9 cellular contexts compared by ENCODE assay signal in the genomic region with DNA sequence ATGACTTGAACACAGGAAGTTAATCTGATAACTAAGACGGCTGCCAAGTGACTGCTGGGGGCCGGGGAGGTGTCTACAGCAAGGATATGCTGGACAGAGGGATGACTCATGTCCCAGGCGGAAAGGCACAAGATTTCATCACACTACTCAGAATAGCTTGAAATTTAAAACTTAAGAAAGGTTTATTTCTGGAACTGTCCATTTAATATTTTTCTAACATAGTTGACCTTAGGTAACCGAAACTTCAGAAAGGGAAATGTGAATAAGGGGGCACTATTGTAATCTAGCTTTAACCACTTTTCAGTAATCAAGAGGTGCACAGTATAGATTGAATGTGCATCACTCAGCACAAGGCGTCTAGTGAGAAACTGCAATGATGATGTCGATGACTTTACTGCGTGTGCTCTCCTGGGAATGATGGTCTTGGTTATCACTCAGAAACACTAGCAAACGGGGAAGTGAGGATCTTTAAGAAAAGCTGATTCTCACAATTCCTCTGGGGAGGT.
DNase-seq lines count a peak whose midpoint lies in the region; ATAC-seq and TF ChIP-seq lines count a peak whose summit lies in the region.
"Had no signal": no experiment of that assay in that cellular context is flagged by ENCODE, and none has a peak within 500 bp of the region (broad histone marks: within the 10 kb centered on the region; RNA-seq: fewer than 3 reads in every experiment).

No MANE protein-coding gene starts in this region.

- WGBS in SK-N-SH (ENCODE audit: low lambda C conversion rate) = 44% methylated on average over 8 of the region's 8 CpGs
- 69 to 81% methylated on average over 8 of the region's 8 CpGs for WGBS in sigmoid colon, 2 donors

- peaks cover 11% of the 10 kb centered on the region for H3F3A ChIP-seq in SK-N-SH (replicated peaks; ENCODE audit: insufficient read depth)

- H3K27ac ChIP-seq in SK-N-SH (ENCODE audit: low read depth in 2 of 2, low read length in 1 of 2) (peak overlapping the region in 1 of 2 experiments; percentile 77; a peak in 2 of 4 replicates), sigmoid colon (no peak overlapping the region)
- H3K27ac ChIP-seq: SK-N-MC had no signal

- H3K9me2 ChIP-seq in SK-N-SH = no peaks in the 10 kb centered on the region

- no peaks in the 10 kb centered on the region for H4K20me1 ChIP-seq in SK-N-SH (ENCODE audit: insufficient read depth)

- no peaks in the 10 kb centered on the region for H3K9me3 ChIP-seq in SK-N-SH
- no peaks in the 10 kb centered on the region for H3K9me3 ChIP-seq in sigmoid colon

- CTCF ChIA-PET in SK-N-SH (lab: Yijun Ruan, JAX) = interaction anchor here (0.8 kb wide), 1 partner anchor 31 kb away, joined by 3 read pairs; no protein-coding TSS in a partner anchor

- DNase-seq in H4 (ENCODE audit: low spot score) (peak; percentile 81), SK-N-SH (no peak), foreskin melanocyte (peak; percentile 32), sigmoid colon (peak; percentile 78), NCI-H69 (lab: John Stamatoyannopoulos, UW) (no peak), NCI-H187 treated with DMSO at 0.1 percent for 48 hours (lab: John Stamatoyannopoulos, UW) (no peak), T-helper 1 cell (no peak)

- H3K4me3 ChIP-seq in SK-N-SH (ENCODE audit: low read depth in 2 of 2, low read length in 1 of 2) = no peak overlapping the region
- H3K4me3 ChIP-seq in sigmoid colon = no peak overlapping the region
- H3K4me3 ChIP-seq: SK-N-MC had no signal

- H3K4me2 ChIP-seq in SK-N-SH = peak overlapping the region; percentile 54

- H3K36me3 ChIP-seq in SK-N-SH (replicated peaks in 1 of 2; ENCODE audit: control insufficient read depth in 1 of 2, insufficient read depth in 2 of 2, low read length in 1 of 2) (no peaks in the 10 kb centered on the region), sigmoid colon (no peaks in the 10 kb centered on the region)

- ATAC-seq in GM19351 (IDR thresholded peaks at IDR 0.05; ENCODE audit: unreplicated experiment) = no peak

- H2AFZ ChIP-seq in SK-N-SH (ENCODE audit: low read depth) = no peak overlapping the region

- H3K79me2 ChIP-seq in SK-N-SH (ENCODE audit: insufficient read depth) = no peaks in the 10 kb centered on the region

- no peak for TF ChIP-seq CTCF in SK-N-SH (IDR thresholded peaks at IDR 0.05)
- no peak for TF ChIP-seq CTCF in sigmoid colon (IDR thresholded peaks at IDR 0.05)

- POLR2A ChIA-PET in SK-N-SH (lab: Yijun Ruan, JAX) = no interaction called here

- no peak for TF ChIP-seq RAD21 in SK-N-SH (IDR thresholded peaks at IDR 0.05; ENCODE audit: low read length)

- TF ChIP-seq POLR2A in sigmoid colon (IDR thresholded peaks at IDR 0.05) = no peak

- H3K4me1 ChIP-seq in SK-N-SH (ENCODE audit: control insufficient read depth in 1 of 2, insufficient read depth in 2 of 2, low read depth in 1 of 2, low read length in 1 of 2) (peaks cover 7 to 27% of the 10 kb centered on the region in 2 experiments; a peak in 3 of 4 replicates), sigmoid colon (peaks cover 0 to 6% (median 0%) of the 10 kb centered on the region in 4 donors)

- H3K27me3 ChIP-seq in SK-N-SH (ENCODE audit: insufficient read depth) (no peaks in the 10 kb centered on the region), sigmoid colon (no peaks in the 10 kb centered on the region)

- H3K9ac ChIP-seq in SK-N-SH = no peak overlapping the region; the same call in 1 of the 2 replicates

- TF ChIP-seq EP300 in SK-N-SH (IDR thresholded peaks at IDR 0.05; ENCODE audit: borderline replicate concordance in 1 of 2, low read depth in 1 of 2, low read length in 1 of 2) (0 out of 4 replicates have a peak, but pooled peaks of 1 of the 2 experiments have one; percentile 45), sigmoid colon (IDR thresholded peaks at IDR 0.05) (no peak)

- intact Hi-C loops in sigmoid colon (cut with DNase I) = no loop called here

TF ChIP-seq in SK-N-SH, 30 proteins besides CTCF, POLR2A, EP300 and RAD21:
- TF ChIP-seq, protein P1, sequence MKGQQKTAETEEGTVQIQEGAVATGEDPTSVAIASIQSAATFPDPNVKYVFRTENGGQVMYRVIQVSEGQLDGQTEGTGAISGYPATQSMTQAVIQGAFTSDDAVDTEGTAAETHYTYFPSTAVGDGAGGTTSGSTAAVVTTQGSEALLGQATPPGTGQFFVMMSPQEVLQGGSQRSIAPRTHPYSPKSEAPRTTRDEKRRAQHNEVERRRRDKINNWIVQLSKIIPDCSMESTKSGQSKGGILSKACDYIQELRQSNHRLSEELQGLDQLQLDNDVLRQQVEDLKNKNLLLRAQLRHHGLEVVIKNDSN (IDR thresholded peaks at IDR 0.05; ENCODE audit: borderline replicate concordance, low read depth) = no peak
- no peak for TF ChIP-seq TEAD4 (IDR thresholded peaks at IDR 0.05; ENCODE audit: borderline replicate concordance, insufficient read depth)
- no peak for TF ChIP-seq MXI1 (IDR thresholded peaks at IDR 0.05; ENCODE audit: low read depth, low read length)
- TF ChIP-seq TAF1 (IDR thresholded peaks at IDR 0.05; ENCODE audit: borderline replicate concordance, low read depth, low read length) = no peak
- TF ChIP-seq NFIC (IDR thresholded peaks at IDR 0.05; ENCODE audit: borderline replicate concordance) = peak; percentile 65
- peak; percentile 41; the same call in 1 of the 2 replicates for TF ChIP-seq RXRA (IDR thresholded peaks at IDR 0.05; ENCODE audit: borderline replicate concordance, low read depth)
- TF ChIP-seq, protein P2, sequence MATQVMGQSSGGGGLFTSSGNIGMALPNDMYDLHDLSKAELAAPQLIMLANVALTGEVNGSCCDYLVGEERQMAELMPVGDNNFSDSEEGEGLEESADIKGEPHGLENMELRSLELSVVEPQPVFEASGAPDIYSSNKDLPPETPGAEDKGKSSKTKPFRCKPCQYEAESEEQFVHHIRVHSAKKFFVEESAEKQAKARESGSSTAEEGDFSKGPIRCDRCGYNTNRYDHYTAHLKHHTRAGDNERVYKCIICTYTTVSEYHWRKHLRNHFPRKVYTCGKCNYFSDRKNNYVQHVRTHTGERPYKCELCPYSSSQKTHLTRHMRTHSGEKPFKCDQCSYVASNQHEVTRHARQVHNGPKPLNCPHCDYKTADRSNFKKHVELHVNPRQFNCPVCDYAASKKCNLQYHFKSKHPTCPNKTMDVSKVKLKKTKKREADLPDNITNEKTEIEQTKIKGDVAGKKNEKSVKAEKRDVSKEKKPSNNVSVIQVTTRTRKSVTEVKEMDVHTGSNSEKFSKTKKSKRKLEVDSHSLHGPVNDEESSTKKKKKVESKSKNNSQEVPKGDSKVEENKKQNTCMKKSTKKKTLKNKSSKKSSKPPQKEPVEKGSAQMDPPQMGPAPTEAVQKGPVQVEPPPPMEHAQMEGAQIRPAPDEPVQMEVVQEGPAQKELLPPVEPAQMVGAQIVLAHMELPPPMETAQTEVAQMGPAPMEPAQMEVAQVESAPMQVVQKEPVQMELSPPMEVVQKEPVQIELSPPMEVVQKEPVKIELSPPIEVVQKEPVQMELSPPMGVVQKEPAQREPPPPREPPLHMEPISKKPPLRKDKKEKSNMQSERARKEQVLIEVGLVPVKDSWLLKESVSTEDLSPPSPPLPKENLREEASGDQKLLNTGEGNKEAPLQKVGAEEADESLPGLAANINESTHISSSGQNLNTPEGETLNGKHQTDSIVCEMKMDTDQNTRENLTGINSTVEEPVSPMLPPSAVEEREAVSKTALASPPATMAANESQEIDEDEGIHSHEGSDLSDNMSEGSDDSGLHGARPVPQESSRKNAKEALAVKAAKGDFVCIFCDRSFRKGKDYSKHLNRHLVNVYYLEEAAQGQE (IDR thresholded peaks at IDR 0.05; ENCODE audit: low read depth, low read length) = peak; percentile 86
- TF ChIP-seq, protein P3, sequence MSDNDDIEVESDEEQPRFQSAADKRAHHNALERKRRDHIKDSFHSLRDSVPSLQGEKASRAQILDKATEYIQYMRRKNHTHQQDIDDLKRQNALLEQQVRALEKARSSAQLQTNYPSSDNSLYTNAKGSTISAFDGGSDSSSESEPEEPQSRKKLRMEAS (IDR thresholded peaks at IDR 0.05; ENCODE audit: low read depth) = no peak
- TF ChIP-seq, protein P4, sequence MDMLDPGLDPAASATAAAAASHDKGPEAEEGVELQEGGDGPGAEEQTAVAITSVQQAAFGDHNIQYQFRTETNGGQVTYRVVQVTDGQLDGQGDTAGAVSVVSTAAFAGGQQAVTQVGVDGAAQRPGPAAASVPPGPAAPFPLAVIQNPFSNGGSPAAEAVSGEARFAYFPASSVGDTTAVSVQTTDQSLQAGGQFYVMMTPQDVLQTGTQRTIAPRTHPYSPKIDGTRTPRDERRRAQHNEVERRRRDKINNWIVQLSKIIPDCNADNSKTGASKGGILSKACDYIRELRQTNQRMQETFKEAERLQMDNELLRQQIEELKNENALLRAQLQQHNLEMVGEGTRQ (IDR thresholded peaks at IDR 0.05; ENCODE audit: borderline replicate concordance, low read depth, low read length) = no peak
- peak; percentile 54; the same call in 1 of the 2 replicates for TF ChIP-seq TCF12 (IDR thresholded peaks at IDR 0.05)
- peak; percentile 78 for TF ChIP-seq JUND (IDR thresholded peaks at IDR 0.05)
- TF ChIP-seq, protein P5, sequence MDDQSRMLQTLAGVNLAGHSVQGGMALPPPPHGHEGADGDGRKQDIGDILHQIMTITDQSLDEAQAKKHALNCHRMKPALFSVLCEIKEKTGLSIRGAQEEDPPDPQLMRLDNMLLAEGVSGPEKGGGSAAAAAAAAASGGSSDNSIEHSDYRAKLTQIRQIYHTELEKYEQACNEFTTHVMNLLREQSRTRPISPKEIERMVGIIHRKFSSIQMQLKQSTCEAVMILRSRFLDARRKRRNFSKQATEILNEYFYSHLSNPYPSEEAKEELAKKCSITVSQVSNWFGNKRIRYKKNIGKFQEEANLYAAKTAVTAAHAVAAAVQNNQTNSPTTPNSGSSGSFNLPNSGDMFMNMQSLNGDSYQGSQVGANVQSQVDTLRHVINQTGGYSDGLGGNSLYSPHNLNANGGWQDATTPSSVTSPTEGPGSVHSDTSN (IDR thresholded peaks at IDR 0.05) = peak; percentile 61
- TF ChIP-seq FOSL2 (IDR thresholded peaks at IDR 0.05; ENCODE audit: borderline replicate concordance, low read depth) = peak; percentile 78
- no peak for TF ChIP-seq ELF1 (IDR thresholded peaks at IDR 0.05)
- peak; percentile 84; the same call in 1 of the 2 replicates for TF ChIP-seq MEF2A (IDR thresholded peaks at IDR 0.05; ENCODE audit: borderline replicate concordance, low read depth)
- no peak for TF ChIP-seq NRF1 (IDR thresholded peaks at IDR 0.05; ENCODE audit: low read depth, low read length)
- no peak for TF ChIP-seq EZH2phosphoT487 (IDR thresholded peaks at IDR 0.05; ENCODE audit: borderline replicate concordance, low read depth)
- no peak for TF ChIP-seq POLR2AphosphoS5 (IDR thresholded peaks at IDR 0.05; ENCODE audit: low read depth, low read length)

Comparison
In these comparisons a context has a peak if more than half of its experiments do, and no peak if none do; other contexts are left out.
1. DNase-seq: peak in H4 (single experiment), foreskin melanocyte (single experiment) and sigmoid colon (single experiment); none in SK-N-SH (single experiment), NCI-H69 (single experiment), NCI-H187 treated with DMSO at 0.1 percent for 48 hours (single experiment) and T-helper 1 cell (0 of 5).